ENCODE assay signal across 12 cellular contexts in the genomic region with DNA sequence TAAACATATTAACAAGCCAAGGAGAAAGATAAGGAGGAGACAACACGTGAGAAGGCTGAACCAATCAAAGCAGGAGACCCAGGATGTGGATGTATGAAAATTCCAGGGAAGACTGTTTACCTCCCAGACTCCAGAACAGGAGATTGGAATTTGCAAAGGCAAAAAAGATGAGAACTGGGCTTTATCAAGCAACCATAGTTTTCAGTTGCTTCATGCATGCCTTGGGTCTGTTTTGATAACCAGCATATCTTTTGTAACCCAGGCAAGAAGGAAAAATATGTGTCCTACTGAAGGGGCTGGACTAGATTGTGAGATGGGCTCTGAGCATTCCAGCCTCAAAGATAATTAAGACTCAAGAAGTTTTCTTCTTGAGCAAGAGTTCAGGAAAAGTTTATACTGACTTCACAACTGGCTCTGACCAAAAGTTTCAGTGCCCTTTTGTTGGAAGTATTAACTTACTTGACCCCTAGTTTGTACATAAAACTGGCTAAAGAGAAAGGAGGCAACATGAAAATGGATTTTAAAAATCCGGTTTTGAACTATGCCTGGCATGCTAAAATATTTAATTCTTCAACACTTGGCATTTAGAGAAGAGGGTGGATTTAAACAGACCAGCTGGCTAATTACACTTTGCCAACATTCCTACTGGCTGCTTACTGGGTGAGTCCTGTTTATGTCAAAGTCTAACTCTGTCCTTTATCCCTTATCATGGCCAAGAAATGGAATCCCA.
DNase-seq lines count a peak whose midpoint lies in the region; ATAC-seq and TF ChIP-seq lines count a peak whose summit lies in the region.
"Had no signal": no experiment of that assay in that cellular context is flagged by ENCODE, and none has a peak within 500 bp of the region (broad histone marks: within the 10 kb centered on the region; RNA-seq: fewer than 3 reads in every experiment).

No MANE protein-coding gene starts in this region.

- CTCF ChIA-PET in Calu3 (lab: Charles Lee) = no interaction called here

- no peaks in the 10 kb centered on the region for H3K27me3 ChIP-seq in brain microvascular endothelial cell (replicated peaks)
- H3K27me3 ChIP-seq in skeletal muscle satellite cell (ENCODE audit: control insufficient read depth, insufficient read depth, low read length) = no peaks in the 10 kb centered on the region

- in situ Hi-C loops in brain microvascular endothelial cell (cut with HindIII; ENCODE audit: low pct_ligation_motif_present, low sequenced_read_pairs) = no loop called here

- peak overlapping the region; percentile 77 for H3K27ac ChIP-seq in brain microvascular endothelial cell
- H3K27ac ChIP-seq: SK-N-MC had no signal

- peak overlapping the region; percentile 10 for H3K4me2 ChIP-seq in skeletal muscle satellite cell (ENCODE audit: low read length)

- H3K27me3 Mint-ChIP-seq in Calu3 (ENCODE audit: unreplicated experiment) = no peaks in the 10 kb centered on the region

- BruUV-seq in Calu3 (replicated peaks; lab: Mats Ljungman, UMichigan) = no TSS peak

- no peak for ATAC-seq in GM19455 (IDR thresholded peaks at IDR 0.05; ENCODE audit: unreplicated experiment)

- H3K9me3 Mint-ChIP-seq in Calu3 (ENCODE audit: low read depth, unreplicated experiment) = no peaks in the 10 kb centered on the region

- no peak overlapping the region for H3K27ac Mint-ChIP-seq in Calu3 (ENCODE audit: unreplicated experiment)

- H3K36me3 ChIP-seq in brain microvascular endothelial cell (replicated peaks) = no peaks in the 10 kb centered on the region
- H3K36me3 ChIP-seq in skeletal muscle satellite cell (ENCODE audit: insufficient read depth, low read length) = no peaks in the 10 kb centered on the region

- H3K36me3 Mint-ChIP-seq in Calu3 (ENCODE audit: insufficient read depth, unreplicated experiment) = no peaks in the 10 kb centered on the region

- intact Hi-C loops in Calu3 (cut with micrococcal nuclease; ENCODE audit: unreplicated experiment) = no loop called here

- no peak overlapping the region for H3K4me3 Mint-ChIP-seq in Calu3 (ENCODE audit: low read depth, unreplicated experiment)

- TF ChIP-seq CTCF in brain microvascular endothelial cell (IDR thresholded peaks at IDR 0.05; ENCODE audit: low read depth, low read length, missing control alignments) (no peak), Calu3 (IDR thresholded peaks at IDR 0.05; ENCODE audit: unreplicated experiment) (no peak)

- H3K4me3 ChIP-seq in brain microvascular endothelial cell (ENCODE audit: low read depth, low read length) = no peak overlapping the region
- H3K4me3 ChIP-seq in skeletal muscle satellite cell (ENCODE audit: low read length) = no peak overlapping the region
- H3K4me3 ChIP-seq: SK-N-MC had no signal

- peak; percentile 95 for DNase-seq in GM04503 (ENCODE audit: low read depth)
- DNase-seq in brain microvascular endothelial cell = peak; percentile 85
- peak; percentile 78 for DNase-seq in hepatic stellate cell (ENCODE audit: low spot score)
- DNase-seq in NCI-H82 (lab: John Stamatoyannopoulos, UW) = no peak
- no peak for DNase-seq in hypothalamus (lab: John Stamatoyannopoulos, UW)
- no peak for DNase-seq in Calu3
- DNase-seq: dermis blood vessel endothelial cell; NCI-H526; stimulated activated CD4-positive, alpha-beta T cell treated with anti-CD3 and anti-CD28 coated beads, Interleukin-2, amount 100 ng/mL, for 48 hours had no signal

- H3K9me3 ChIP-seq in skeletal muscle satellite cell (replicated peaks; ENCODE audit: low read length) = no peaks in the 10 kb centered on the region

- no peak overlapping the region for H3K9ac ChIP-seq in skeletal muscle satellite cell (ENCODE audit: low read depth, low read length)

- H3K4me1 Mint-ChIP-seq in Calu3 (ENCODE audit: low read depth, unreplicated experiment) = peaks cover 6% of the 10 kb centered on the region

- H3K4me1 ChIP-seq in skeletal muscle satellite cell (ENCODE audit: control insufficient read depth, insufficient read depth, low read length) = peaks cover 35% of the 10 kb centered on the region

Comparison
In these comparisons a context has a peak if more than half of its experiments do, and no peak if none do; other contexts are left out.
1. DNase-seq: peak in GM04503 (single experiment), brain microvascular endothelial cell (single experiment) and hepatic stellate cell (single experiment); none in NCI-H82 (single experiment), hypothalamus (0 of 51) and Calu3 (single experiment).